1 cellular context compared by ENCODE assay signal in the genomic region with DNA sequence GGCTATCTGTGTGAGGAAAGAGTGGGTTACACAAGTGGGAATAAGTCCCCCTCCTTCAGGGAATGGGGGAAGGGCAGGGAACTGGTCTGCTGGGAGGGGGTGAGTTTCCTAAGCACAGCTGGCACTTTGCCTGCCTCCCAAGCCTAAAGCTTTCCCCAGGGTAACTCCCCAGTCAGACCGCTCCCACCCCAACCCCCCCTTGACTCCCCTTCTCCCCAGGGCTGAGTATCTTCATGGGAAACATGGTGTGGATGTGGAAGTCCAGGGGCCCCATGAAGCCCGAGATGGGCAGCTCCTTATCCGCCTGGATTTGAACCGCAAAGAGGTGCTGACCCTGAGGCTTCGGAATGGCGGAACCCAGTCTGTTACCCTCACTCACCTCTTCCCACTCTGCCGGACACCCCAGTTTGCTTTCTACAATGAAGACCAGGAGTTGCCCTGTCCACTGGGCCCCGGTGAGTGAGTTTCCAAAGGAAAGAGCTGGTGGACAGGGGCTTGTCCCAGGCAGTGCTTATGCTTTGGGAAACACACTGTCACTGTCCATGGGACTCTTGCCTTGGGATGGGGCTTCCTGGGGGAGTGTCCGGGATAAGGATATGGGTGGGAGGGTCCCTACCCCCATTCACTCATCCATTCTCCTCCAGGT.
TF ChIP-seq lines count a peak whose summit lies in the region.

No MANE protein-coding gene starts in this region.

TF ChIP-seq in HepG2, 621 proteins besides CTCF, POLR2A, EP300 and RAD21:
- no peak for TF ChIP-seq ZNF34 (CRISPR knock-in tag; IDR thresholded peaks at IDR 0.05; ENCODE audit: borderline replicate concordance)
- no peak for TF ChIP-seq MBD4 (IDR thresholded peaks at IDR 0.05; ENCODE audit: borderline replicate concordance, low read length)
- no peak for TF ChIP-seq MBNL3 (CRISPR knock-in tag; conservative IDR thresholded peaks at IDR 0.05)
- TF ChIP-seq NFRKB (IDR thresholded peaks at IDR 0.05) = no peak
- TF ChIP-seq SNAI1 (CRISPR knock-in tag; IDR thresholded peaks at IDR 0.05; ENCODE audit: borderline replicate concordance) = no peak
- TF ChIP-seq HDAC6 (IDR thresholded peaks at IDR 0.05; ENCODE audit: low read depth, low read length) = no peak
- TF ChIP-seq ZNF619 (CRISPR knock-in tag; IDR thresholded peaks at IDR 0.05) = no peak
- no peak for TF ChIP-seq RBM22 (optimal IDR thresholded peaks at IDR 0.05; ENCODE audit: low read length)
- TF ChIP-seq ZNF501 (CRISPR knock-in tag; IDR thresholded peaks at IDR 0.05) = no peak
- TF ChIP-seq ZNF260 (CRISPR knock-in tag; IDR thresholded peaks at IDR 0.05; ENCODE audit: borderline replicate concordance, low read depth) = no peak
- no peak for TF ChIP-seq ELF1 (CRISPR knock-in tag; IDR thresholded peaks at IDR 0.05)
- TF ChIP-seq SYNCRIP (IDR thresholded peaks at IDR 0.05; ENCODE audit: insufficient read depth, low read depth, low read length) = no peak
- TF ChIP-seq, protein P1, sequence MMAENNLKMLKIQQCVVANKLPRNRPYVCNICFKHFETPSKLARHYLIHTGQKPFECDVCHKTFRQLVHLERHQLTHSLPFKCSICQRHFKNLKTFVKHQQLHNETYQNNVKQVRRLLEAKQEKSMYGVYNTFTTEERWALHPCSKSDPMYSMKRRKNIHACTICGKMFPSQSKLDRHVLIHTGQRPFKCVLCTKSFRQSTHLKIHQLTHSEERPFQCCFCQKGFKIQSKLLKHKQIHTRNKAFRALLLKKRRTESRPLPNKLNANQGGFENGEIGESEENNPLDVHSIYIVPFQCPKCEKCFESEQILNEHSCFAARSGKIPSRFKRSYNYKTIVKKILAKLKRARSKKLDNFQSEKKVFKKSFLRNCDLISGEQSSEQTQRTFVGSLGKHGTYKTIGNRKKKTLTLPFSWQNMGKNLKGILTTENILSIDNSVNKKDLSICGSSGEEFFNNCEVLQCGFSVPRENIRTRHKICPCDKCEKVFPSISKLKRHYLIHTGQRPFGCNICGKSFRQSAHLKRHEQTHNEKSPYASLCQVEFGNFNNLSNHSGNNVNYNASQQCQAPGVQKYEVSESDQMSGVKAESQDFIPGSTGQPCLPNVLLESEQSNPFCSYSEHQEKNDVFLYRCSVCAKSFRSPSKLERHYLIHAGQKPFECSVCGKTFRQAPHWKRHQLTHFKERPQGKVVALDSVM (CRISPR knock-in tag; IDR thresholded peaks at IDR 0.05) = no peak
- TF ChIP-seq, protein P2, sequence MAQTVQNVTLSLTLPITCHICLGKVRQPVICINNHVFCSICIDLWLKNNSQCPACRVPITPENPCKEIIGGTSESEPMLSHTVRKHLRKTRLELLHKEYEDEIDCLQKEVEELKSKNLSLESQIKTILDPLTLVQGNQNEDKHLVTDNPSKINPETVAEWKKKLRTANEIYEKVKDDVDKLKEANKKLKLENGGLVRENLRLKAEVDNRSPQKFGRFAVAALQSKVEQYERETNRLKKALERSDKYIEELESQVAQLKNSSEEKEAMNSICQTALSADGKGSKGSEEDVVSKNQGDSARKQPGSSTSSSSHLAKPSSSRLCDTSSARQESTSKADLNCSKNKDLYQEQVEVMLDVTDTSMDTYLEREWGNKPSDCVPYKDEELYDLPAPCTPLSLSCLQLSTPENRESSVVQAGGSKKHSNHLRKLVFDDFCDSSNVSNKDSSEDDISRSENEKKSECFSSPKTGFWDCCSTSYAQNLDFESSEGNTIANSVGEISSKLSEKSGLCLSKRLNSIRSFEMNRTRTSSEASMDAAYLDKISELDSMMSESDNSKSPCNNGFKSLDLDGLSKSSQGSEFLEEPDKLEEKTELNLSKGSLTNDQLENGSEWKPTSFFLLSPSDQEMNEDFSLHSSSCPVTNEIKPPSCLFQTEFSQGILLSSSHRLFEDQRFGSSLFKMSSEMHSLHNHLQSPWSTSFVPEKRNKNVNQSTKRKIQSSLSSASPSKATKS (CRISPR knock-in tag; IDR thresholded peaks at IDR 0.05) = no peak
- TF ChIP-seq, protein P3, sequence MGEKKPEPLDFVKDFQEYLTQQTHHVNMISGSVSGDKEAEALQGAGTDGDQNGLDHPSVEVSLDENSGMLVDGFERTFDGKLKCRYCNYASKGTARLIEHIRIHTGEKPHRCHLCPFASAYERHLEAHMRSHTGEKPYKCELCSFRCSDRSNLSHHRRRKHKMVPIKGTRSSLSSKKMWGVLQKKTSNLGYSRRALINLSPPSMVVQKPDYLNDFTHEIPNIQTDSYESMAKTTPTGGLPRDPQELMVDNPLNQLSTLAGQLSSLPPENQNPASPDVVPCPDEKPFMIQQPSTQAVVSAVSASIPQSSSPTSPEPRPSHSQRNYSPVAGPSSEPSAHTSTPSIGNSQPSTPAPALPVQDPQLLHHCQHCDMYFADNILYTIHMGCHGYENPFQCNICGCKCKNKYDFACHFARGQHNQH (CRISPR knock-in tag; IDR thresholded peaks at IDR 0.05) = no peak
